16 cellular contexts compared by ENCODE assay signal in genomic region chr7:50730459-50731400, GRCh38. TPM values are rescaled to one million over a fixed set of nuclear protein-coding genes. Genes with fewer than 3 reads are reported as not detected.
DNase-seq lines count a peak whose midpoint lies in the region; TF ChIP-seq lines count a peak whose summit lies in the region.
"Had no signal": no experiment of that assay in that cellular context is flagged by ENCODE, and none has a peak within 500 bp of the region (broad histone marks: within the 10 kb centered on the region; RNA-seq: fewer than 3 reads in every experiment).

No MANE protein-coding gene starts in this region.

- no peaks in the 10 kb centered on the region for H3K9me3 ChIP-seq in GM23248 (ENCODE audit: low read depth)
- H3K9me3 ChIP-seq in skeletal muscle satellite cell (replicated peaks; ENCODE audit: low read length) = no peaks in the 10 kb centered on the region

- 62 to 65% methylated on average over 12 of the region's 12 CpGs for WGBS in GM23248 (ENCODE audit: low coverage in 1 of 2, low lambda C conversion rate in 2 of 2, missing lambda C conversion rate in 2 of 2), 2 experiments

- H3K9ac ChIP-seq in GM23248 (no peak overlapping the region), skeletal muscle satellite cell (ENCODE audit: low read depth, low read length) (no peak overlapping the region)

- H3K4me3 Mint-ChIP-seq in chondrocyte (ENCODE audit: unreplicated experiment) = no peak overlapping the region
- H3K4me3 Mint-ChIP-seq in activated T-cell treated with anti-CD3 and anti-CD28 coated beads, Interleukin-2, amount 50 U/mL, for 24 hours = no peak overlapping the region
- no peak overlapping the region for H3K4me3 Mint-ChIP-seq in T-helper 2 cell treated with Interferon-gamma antibody and Interleukin-4, amounts not matched to agents 5 μg/mL and 100 μg/mL, for 36 hours
- H3K4me3 Mint-ChIP-seq: CD14-positive monocyte; IgD-negative memory B cell; mesothelial cell of epicardium; stimulated activated naive CD8-positive, alpha-beta T cell treated with anti-CD3 and anti-CD28 coated beads, Interleukin-15, Interleukin-2, amounts not matched to agents 100 ng/mL and 50 ng/mL, for 24 hours had no signal

- H3K36me3 Mint-ChIP-seq in chondrocyte (ENCODE audit: low read depth) = peaks cover under 1% of the 10 kb centered on the region
- H3K36me3 Mint-ChIP-seq in activated T-cell treated with anti-CD3 and anti-CD28 coated beads, Interleukin-2, amount 50 U/mL, for 24 hours (ENCODE audit: low read depth) = peaks cover 2% of the 10 kb centered on the region
- no peaks in the 10 kb centered on the region for H3K36me3 Mint-ChIP-seq in T-helper 2 cell treated with Interferon-gamma antibody and Interleukin-4, amounts not matched to agents 5 μg/mL and 100 μg/mL, for 36 hours (ENCODE audit: low read depth)
- H3K36me3 Mint-ChIP-seq: CD14-positive monocyte, IgD-negative memory B cell had no signal

- no peaks in the 10 kb centered on the region for H3K9me2 ChIP-seq in GM23248 (ENCODE audit: insufficient read depth)

- H4K20me1 ChIP-seq in GM23248 (ENCODE audit: insufficient read depth) = no peaks in the 10 kb centered on the region; the same call in none of the 2 replicates

- H3K79me2 ChIP-seq in GM23248 (ENCODE audit: insufficient read depth) = peaks cover 77% of the 10 kb centered on the region

- no peaks in the 10 kb centered on the region for H3K27me3 ChIP-seq in GM23248 (replicated peaks; ENCODE audit: insufficient read depth)
- no peaks in the 10 kb centered on the region for H3K27me3 ChIP-seq in skeletal muscle satellite cell (ENCODE audit: control insufficient read depth, insufficient read depth, low read length)

- DNase-seq in GM23248 = peak; percentile 26
- no peak for DNase-seq in chondrocyte (ENCODE audit: low spot score)
- DNase-seq in islet precursor cell = peak; percentile 71
- no peak for DNase-seq in activated T-cell treated with anti-CD3 and anti-CD28 coated beads, Interleukin-2, amount 50 U/mL, for 24 hours
- no peak for DNase-seq in NCI-H146 (lab: John Stamatoyannopoulos, UW)
- DNase-seq in amniotic stem cell (lab: John Stamatoyannopoulos, UW) = no peak
- DNase-seq in T-helper 2 cell treated with Interferon-gamma antibody and Interleukin-4, amounts not matched to agents 5 μg/mL and 100 μg/mL, for 36 hours (ENCODE audit: low spot score) = no peak
- DNase-seq: activated T-cell treated with anti-CD3 and anti-CD28 coated beads, Interleukin-2, amount 50 U/mL, for 48 hours; GDM1; NCI-H1694; NK-92 treated with Interleukin-12 subunit alpha and Interleukin-12 subunit beta, amount 100 ng/mL, for 24 hours had no signal

- H3K4me1 ChIP-seq in GM23248 (ENCODE audit: insufficient read depth) (peaks cover 46% of the 10 kb centered on the region), skeletal muscle satellite cell (ENCODE audit: control insufficient read depth, insufficient read depth, low read length) (peaks cover 33% of the 10 kb centered on the region)

- H3K4me3 ChIP-seq in GM23248 (no peak overlapping the region; the same call in 1 of the 2 replicates), skeletal muscle satellite cell (ENCODE audit: low read length) (no peak overlapping the region)

- peaks cover 76% of the 10 kb centered on the region for H3K4me1 Mint-ChIP-seq in chondrocyte (ENCODE audit: low read depth)
- peaks cover 9% of the 10 kb centered on the region for H3K4me1 Mint-ChIP-seq in activated T-cell treated with anti-CD3 and anti-CD28 coated beads, Interleukin-2, amount 50 U/mL, for 24 hours (ENCODE audit: low read depth)
- H3K4me1 Mint-ChIP-seq in T-helper 2 cell treated with Interferon-gamma antibody and Interleukin-4, amounts not matched to agents 5 μg/mL and 100 μg/mL, for 36 hours (ENCODE audit: low read depth) = peaks cover 10% of the 10 kb centered on the region
- H3K4me1 Mint-ChIP-seq: CD14-positive monocyte, IgD-negative memory B cell had no signal

- peak overlapping the region; percentile 55 for H3K27ac ChIP-seq in GM23248

- in situ Hi-C loops in GM23248 (cut with MboI) = no loop called here

- H3K9me3 Mint-ChIP-seq in chondrocyte (ENCODE audit: low read depth) = no peaks in the 10 kb centered on the region
- no peaks in the 10 kb centered on the region for H3K9me3 Mint-ChIP-seq in activated T-cell treated with anti-CD3 and anti-CD28 coated beads, Interleukin-2, amount 50 U/mL, for 24 hours
- H3K9me3 Mint-ChIP-seq in T-helper 2 cell treated with Interferon-gamma antibody and Interleukin-4, amounts not matched to agents 5 μg/mL and 100 μg/mL, for 36 hours = no peaks in the 10 kb centered on the region
- H3K9me3 Mint-ChIP-seq: IgD-negative memory B cell; stimulated activated naive CD8-positive, alpha-beta T cell treated with anti-CD3 and anti-CD28 coated beads, Interleukin-15, Interleukin-2, amounts not matched to agents 100 ng/mL and 50 ng/mL, for 24 hours had no signal

- no peaks in the 10 kb centered on the region for H3K27me3 Mint-ChIP-seq in chondrocyte (ENCODE audit: low read depth)
- no peaks in the 10 kb centered on the region for H3K27me3 Mint-ChIP-seq in activated T-cell treated with anti-CD3 and anti-CD28 coated beads, Interleukin-2, amount 50 U/mL, for 24 hours
- H3K27me3 Mint-ChIP-seq in T-helper 2 cell treated with Interferon-gamma antibody and Interleukin-4, amounts not matched to agents 5 μg/mL and 100 μg/mL, for 36 hours (ENCODE audit: low read depth) = peaks cover 4% of the 10 kb centered on the region
- H3K27me3 Mint-ChIP-seq: stimulated activated naive CD8-positive, alpha-beta T cell treated with anti-CD3 and anti-CD28 coated beads, Interleukin-15, Interleukin-2, amounts not matched to agents 100 ng/mL and 50 ng/mL, for 24 hours had no signal

- TF ChIP-seq CTCF in chondrocyte (IDR thresholded peaks at IDR 0.05) = no peak

- H2AFZ ChIP-seq in GM23248 = no peak overlapping the region

- H3K4me2 ChIP-seq in GM23248 (ENCODE audit: unreplicated experiment) (peak overlapping the region; percentile 58), skeletal muscle satellite cell (ENCODE audit: low read length) (peak overlapping the region; percentile 63)

- H3F3A ChIP-seq in GM23248 (ENCODE audit: insufficient read depth) = peaks cover 34% of the 10 kb centered on the region

- peak overlapping the region; percentile 65 for H3K27ac Mint-ChIP-seq in chondrocyte (ENCODE audit: unreplicated experiment)
- H3K27ac Mint-ChIP-seq in activated T-cell treated with anti-CD3 and anti-CD28 coated beads, Interleukin-2, amount 50 U/mL, for 24 hours = no peak overlapping the region
- no peak overlapping the region for H3K27ac Mint-ChIP-seq in T-helper 2 cell treated with Interferon-gamma antibody and Interleukin-4, amounts not matched to agents 5 μg/mL and 100 μg/mL, for 36 hours
- H3K27ac Mint-ChIP-seq: CD14-positive monocyte; stimulated activated naive CD8-positive, alpha-beta T cell treated with anti-CD3 and anti-CD28 coated beads, Interleukin-15, Interleukin-2, amounts not matched to agents 100 ng/mL and 50 ng/mL, for 24 hours had no signal

- no peaks in the 10 kb centered on the region for H3K36me3 ChIP-seq in GM23248 (ENCODE audit: low read depth)
- H3K36me3 ChIP-seq in skeletal muscle satellite cell (ENCODE audit: insufficient read depth, low read length) = peaks cover 5% of the 10 kb centered on the region

RNA-seq across cellular contexts. Expression of gene GRB10, which starts 52.0 kb away (rescaled TPM):
- 24.0 and 25.9 TPM in 2 replicates for total RNA-seq in GM23248 (2014; rRNA removed; shearing (Covaris generic))
- polyA plus RNA-seq in GM23248 (2016; fragmentation: Nextera tagmentation; extraction: Ambion mirVana) = 12.8 and 12.9 TPM in 2 replicates
- total RNA-seq in chondrocyte = 31.4 to 73.7 TPM (median 69.9 TPM) in 3 replicates
- 39.8 and 41.8 TPM in 2 replicates for total RNA-seq in skeletal muscle satellite cell (2012; rRNA removed)

Comparison
In these comparisons a context has a peak if more than half of its experiments do, and no peak if none do; other contexts are left out.
1. DNase-seq: peak in GM23248 (single experiment) and islet precursor cell (single experiment); none in chondrocyte (single experiment), activated T-cell treated with anti-CD3 and anti-CD28 coated beads, Interleukin-2, amount 50 U/mL, for 24 hours (single experiment), NCI-H146 (single experiment), amniotic stem cell (single experiment) and T-helper 2 cell treated with Interferon-gamma antibody and Interleukin-4, amounts not matched to agents 5 μg/mL and 100 μg/mL, for 36 hours (single experiment).